ENCODE assay signal across 15 cellular contexts in the genomic region with DNA sequence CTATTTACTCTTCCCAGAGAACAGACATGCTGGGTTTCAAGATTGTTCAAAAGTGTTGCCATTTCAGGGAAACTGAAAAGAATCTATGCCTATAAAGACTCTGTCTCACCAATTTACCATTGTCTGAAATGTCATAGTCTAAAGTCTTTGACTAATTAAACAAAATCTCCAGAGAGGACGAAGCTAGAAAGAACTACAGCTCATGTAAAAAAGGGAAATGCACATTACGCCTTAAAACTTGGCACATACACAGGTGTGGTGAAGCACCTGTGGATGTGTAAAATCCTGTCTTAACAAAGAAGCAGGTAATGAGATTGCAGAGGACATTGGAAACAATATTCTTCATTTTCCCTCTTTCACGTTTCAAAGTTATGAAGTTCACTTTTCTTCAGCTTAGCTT.
DNase-seq lines count a peak whose midpoint lies in the region; ATAC-seq and TF ChIP-seq lines count a peak whose summit lies in the region.
"Had no signal": no experiment of that assay in that cellular context is flagged by ENCODE, and none has a peak within 500 bp of the region (broad histone marks: within the 10 kb centered on the region; RNA-seq: fewer than 3 reads in every experiment).

No MANE protein-coding gene starts in this region.

- POLR2A ChIA-PET in HEK293 (lab: Yijun Ruan, JAX) = no interaction called here

- no peak overlapping the region for H3K4me3 ChIP-seq in HEK293 (ENCODE audit: low read depth, low read length)
- H3K4me3 ChIP-seq in SK-N-MC = no peak overlapping the region
- no peak overlapping the region for H3K4me3 ChIP-seq in mucosa of descending colon

- H3K9me3 ChIP-seq in HEK293 (ENCODE audit: control insufficient read depth, insufficient read depth, low read depth, low read length) = no peaks in the 10 kb centered on the region
- H3K9me3 ChIP-seq in SK-N-MC (ENCODE audit: low read depth, low read length) = no peaks in the 10 kb centered on the region
- no peaks in the 10 kb centered on the region for H3K9me3 ChIP-seq in mucosa of descending colon

- CTCF ChIA-PET in HEK293 (lab: Yijun Ruan, JAX) = interaction anchor here (0.6 to 2.1 kb wide), 3 partner anchors 12 to 149 kb away, joined by 3 to 6 read pairs (median 5); no protein-coding TSS in a partner anchor

- intact Hi-C loops in mucosa of descending colon (cut with DNase I, micrococcal nuclease) = no loop called here

- H3K9me3 Mint-ChIP-seq in nephron progenitor cell = peaks cover 9% of the 10 kb centered on the region
- H3K9me3 Mint-ChIP-seq: CD4-positive, alpha-beta memory T cell had no signal

- H3K36me3 Mint-ChIP-seq in nephron progenitor cell (ENCODE audit: low read depth) = peaks cover 6% of the 10 kb centered on the region

- H3K4me1 Mint-ChIP-seq in nephron progenitor cell = peaks cover 30% of the 10 kb centered on the region
- H3K4me1 Mint-ChIP-seq: CD4-positive, alpha-beta memory T cell had no signal

- TF ChIP-seq CTCF in HEK293 (tag by site-specific recombination; IDR thresholded peaks at IDR 0.05) = no peak
- no peak for TF ChIP-seq CTCF in mucosa of descending colon (IDR thresholded peaks at IDR 0.05)
- no peak for TF ChIP-seq CTCF in nephron progenitor cell (IDR thresholded peaks at IDR 0.05)

- ATAC-seq in mucosa of descending colon (peak; percentile 36), GM19324 (IDR thresholded peaks at IDR 0.05; ENCODE audit: low FRiP score, unreplicated experiment) (no peak), GM18868 (IDR thresholded peaks at IDR 0.05; ENCODE audit: unreplicated experiment) (no peak)
- ATAC-seq: HCT116 had no signal

- H3K9ac ChIP-seq in SK-N-MC (ENCODE audit: insufficient read length) = no peak overlapping the region

- H3K27ac ChIP-seq in HEK293 (ENCODE audit: extremely low read depth, low read depth, low read length) (no peak overlapping the region), SK-N-MC (0 out of 2 replicates have a peak overlapping the region, but pooled peaks have one; percentile 51)
- H3K27ac ChIP-seq: C4-2B had no signal

- no peak for DNase-seq in SK-N-MC (ENCODE audit: low read depth, low spot score)
- no peak for DNase-seq in mucosa of descending colon
- DNase-seq in nephron progenitor cell = no peak
- no peak for DNase-seq in NCI-H1105 (lab: John Stamatoyannopoulos, UW)
- DNase-seq: CD4-positive, alpha-beta memory T cell; COR-L47; DND-41; GDM1; IMR-90 had no signal

- H3K27ac Mint-ChIP-seq in nephron progenitor cell = no peak overlapping the region
- H3K27ac Mint-ChIP-seq: B cell; CD4-positive, alpha-beta memory T cell had no signal

- no peak overlapping the region for H3K4me3 Mint-ChIP-seq in nephron progenitor cell
- H3K4me3 Mint-ChIP-seq: B cell; CD4-positive, alpha-beta memory T cell had no signal

- peaks cover 0 to 29% of the 10 kb centered on the region in 2 experiments; a peak in 1 of 3 replicates for H3K36me3 ChIP-seq in HEK293 (ENCODE audit: control insufficient read depth in 2 of 2, insufficient read depth in 1 of 2, low read length in 2 of 2)
- H3K36me3 ChIP-seq in SK-N-MC (ENCODE audit: insufficient read depth, low read length) = peaks cover 16% of the 10 kb centered on the region
- no peaks in the 10 kb centered on the region for H3K36me3 ChIP-seq in mucosa of descending colon (ENCODE audit: low read depth)

- no peaks in the 10 kb centered on the region for H3K27me3 Mint-ChIP-seq in nephron progenitor cell (ENCODE audit: low read depth, poor library complexity)
- H3K27me3 Mint-ChIP-seq: B cell; CD4-positive, alpha-beta memory T cell had no signal

- H3K4me1 ChIP-seq in HEK293 (ENCODE audit: control insufficient read depth, insufficient read depth, low read length) (peaks cover 8% of the 10 kb centered on the region; the same call in 1 of the 2 replicates), mucosa of descending colon (ENCODE audit: low read depth) (no peaks in the 10 kb centered on the region)

TF ChIP-seq in HEK293, 187 proteins besides CTCF, POLR2A, EP300 and RAD21:
- TF ChIP-seq SCRT1 (tag by site-specific recombination; IDR thresholded peaks at IDR 0.05; ENCODE audit: borderline replicate concordance) = peak; percentile 55
- no peak for TF ChIP-seq ZNF132 (tag by site-specific recombination; IDR thresholded peaks at IDR 0.05; ENCODE audit: borderline replicate concordance)
- TF ChIP-seq SCRT2 (tag by site-specific recombination; IDR thresholded peaks at IDR 0.05) = peak; percentile 34; the same call in 1 of the 2 replicates
